ENCODE assay signal across 3 cellular contexts in genomic region chr19:44781694-44782093, GRCh38. TPM values are rescaled to one million over a fixed set of nuclear protein-coding genes. Genes with fewer than 3 reads are reported as not detected.
"Had no signal": no experiment of that assay in that cellular context is flagged by ENCODE, and none has a peak within 500 bp of the region (broad histone marks: within the 10 kb centered on the region; RNA-seq: fewer than 3 reads in every experiment).

No MANE protein-coding gene starts in this region.

RNA-seq across cellular contexts. Expression of gene CBLC, which starts 4.0 kb away (rescaled TPM):
- total RNA-seq: LHCN-M2, M059J, NCI-H460 had no signal
